In the genomic region with DNA sequence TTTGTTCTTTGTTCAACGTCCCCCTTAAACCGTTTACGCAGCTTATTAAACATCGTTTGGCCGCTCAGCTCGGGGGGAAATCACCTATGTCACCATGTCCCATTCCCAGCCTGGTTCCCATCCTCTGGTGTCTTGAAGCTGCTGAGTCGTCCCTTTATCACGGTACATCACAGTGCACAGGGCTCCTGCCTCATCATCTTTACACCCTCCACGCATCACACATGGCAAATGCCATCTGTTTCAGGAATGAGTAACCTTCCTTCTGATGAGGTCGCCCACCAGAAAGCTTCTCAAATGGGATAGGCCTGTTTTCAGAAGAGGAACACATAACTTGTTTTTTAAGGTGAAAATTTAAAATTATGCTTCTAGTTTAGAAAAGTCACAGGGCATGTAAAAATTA, we compare ENCODE assay signal across 20 cellular contexts. TPM values are rescaled to one million over a fixed set of nuclear protein-coding genes. Genes with fewer than 3 reads are reported as not detected.
DNase-seq lines count a peak whose midpoint lies in the region; ATAC-seq and TF ChIP-seq lines count a peak whose summit lies in the region.
"Had no signal": no experiment of that assay in that cellular context is flagged by ENCODE, and none has a peak within 500 bp of the region (broad histone marks: within the 10 kb centered on the region; RNA-seq: fewer than 3 reads in every experiment).

No MANE protein-coding gene starts in this region.

- ATAC-seq in foreskin keratinocyte (peak; percentile 60), HG03378 (IDR thresholded peaks at IDR 0.05; ENCODE audit: unreplicated experiment) (no peak), GM21786 (IDR thresholded peaks at IDR 0.05; ENCODE audit: unreplicated experiment) (no peak)
- no peak for ATAC-seq in stimulated activated naive CD8-positive, alpha-beta T cell treated with anti-CD3 and anti-CD28 coated beads, Interleukin-15, Interleukin-2, amounts not matched to agents 100 U/mL and 50 U/mL, for 24 hours
- ATAC-seq: CD8-positive, alpha-beta T cell; Panc1; SK-N-SH treated with all-trans-retinoic acid at 6 μM for 48 hours had no signal

- H3K27ac ChIP-seq in foreskin keratinocyte: no peak overlapping the region
- H3K27ac ChIP-seq: 22Rv1 had no signal

- DNase-seq in DMS 273 (lab: John Stamatoyannopoulos, UW; ENCODE audit: unreplicated experiment) (peak; percentile 64), DMS 273 treated with DMSO at 0.1 percent for 48 hours (lab: John Stamatoyannopoulos, UW) (no peak), ELR (ENCODE audit: low read depth) (peak; percentile 33), NCI-H2171 treated with DMSO at 0.1 percent for 48 hours (lab: John Stamatoyannopoulos, UW) (peak; percentile 61), foreskin keratinocyte (no peak)
- DNase-seq in stimulated activated naive CD8-positive, alpha-beta T cell treated with anti-CD3 and anti-CD28 coated beads, Interleukin-15, Interleukin-2, amounts not matched to agents 100 U/mL and 50 U/mL, for 24 hours: no peak
- DNase-seq: C1 segment of cervical spinal cord; CD8-positive, alpha-beta T cell; DMS53; GF-D8; NCI-H1092 treated with DMSO at 0.1 percent for 48 hours; NCI-H1436 treated with DMSO at 0.1 percent for 48 hours; NCI-H2029 treated with DMSO at 0.1 percent for 48 hours; NCI-H446; NK-92 treated with Interleukin-12 subunit alpha and Interleukin-12 subunit beta, amount 100 ng/mL, for 24 hours had no signal

- H3K27me3 ChIP-seq in foreskin keratinocyte: peaks cover 38% of the 10 kb centered on the region

- H3K4me1 ChIP-seq in foreskin keratinocyte: no peaks in the 10 kb centered on the region

- no peak for TF ChIP-seq CTCF in foreskin keratinocyte (conservative IDR thresholded peaks at IDR 0.05)

RNA-seq across cellular contexts. Expression of a gene that starts 7.9 kb away (rescaled TPM):
- 0.11 and 0.44 TPM in 2 replicates for total RNA-seq in foreskin keratinocyte
- polyA plus RNA-seq in foreskin keratinocyte: 0.11 and 0.17 TPM in 2 replicates
- total RNA-seq: CD8-positive, alpha-beta T cell had no signal

RNA-seq across cellular contexts. Expression of a gene that starts 28.0 kb away (rescaled TPM):
- 15.3 and 18.5 TPM in 2 replicates for total RNA-seq in foreskin keratinocyte
- polyA plus RNA-seq in foreskin keratinocyte: 17.6 and 18.1 TPM in 2 replicates

RNA-seq across cellular contexts. Expression of a gene that starts 28.0 kb away (rescaled TPM):
- total RNA-seq in foreskin keratinocyte: 47.0 and 47.4 TPM in 2 replicates
- polyA plus RNA-seq in foreskin keratinocyte: 39.2 and 45.4 TPM in 2 replicates

Comparison
In these comparisons a context has a peak if more than half of its experiments do, and no peak if none do; other contexts are left out.
1. DNase-seq: peak in DMS 273 (single experiment), ELR (single experiment) and NCI-H2171 treated with DMSO at 0.1 percent for 48 hours (single experiment); none in DMS 273 treated with DMSO at 0.1 percent for 48 hours (single experiment), foreskin keratinocyte (0 of 2) and stimulated activated naive CD8-positive, alpha-beta T cell treated with anti-CD3 and anti-CD28 coated beads, Interleukin-15, Interleukin-2, amounts not matched to agents 100 U/mL and 50 U/mL, for 24 hours (single experiment).